In the genomic region with DNA sequence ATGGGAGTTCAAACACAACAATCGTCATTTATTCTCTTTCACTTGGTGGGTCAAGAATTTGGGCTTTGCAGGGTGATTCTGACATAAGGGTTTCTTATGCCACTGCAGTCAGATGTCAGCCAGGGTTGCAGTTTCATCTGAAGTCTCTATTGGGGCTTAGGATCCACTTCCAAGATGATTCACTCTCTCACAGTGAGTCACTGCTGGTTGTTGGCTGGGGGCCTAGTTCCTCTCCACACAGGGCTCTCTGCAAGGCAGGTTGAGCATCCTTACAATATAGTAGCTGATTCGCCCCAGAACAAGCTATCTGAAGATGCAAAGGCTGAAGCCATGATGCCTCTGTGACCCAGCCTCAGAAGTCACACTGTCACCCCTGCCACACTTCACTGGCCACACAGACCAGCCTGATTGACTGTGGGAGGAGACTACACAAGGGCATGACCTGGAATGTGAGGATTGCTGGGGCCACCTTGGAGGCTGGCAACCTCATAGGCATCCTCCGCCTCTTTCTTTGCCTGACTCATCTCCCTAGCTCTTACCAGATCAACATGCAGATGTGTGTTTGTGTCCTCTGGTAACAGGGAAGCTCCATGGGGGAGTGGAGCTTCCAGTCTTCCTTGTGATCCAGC, we compare ENCODE assay signal across 8 cellular contexts. TPM values are rescaled to one million over a fixed set of nuclear protein-coding genes. Genes with fewer than 3 reads are reported as not detected.
A peak's percentile ranks its signal among the peaks of the same experiment; 100 is the strongest.
DNase-seq lines count a peak whose midpoint lies in the region; TF ChIP-seq lines count a peak whose summit lies in the region.

No MANE protein-coding gene starts in this region.

- H3K4me3 ChIP-seq in suprapubic skin = no peak overlapping the region

- no peak for TF ChIP-seq CTCF in suprapubic skin (IDR thresholded peaks at IDR 0.05)

- no peak for TF ChIP-seq POLR2A in suprapubic skin (IDR thresholded peaks at IDR 0.05)

- no peaks in the 10 kb centered on the region for H3K36me3 ChIP-seq in suprapubic skin

- H3K9me3 ChIP-seq in suprapubic skin = peaks cover 6% of the 10 kb centered on the region

- DNase-seq in AG08395 (ENCODE audit: low spot score) (peak; percentile 56), LHCN-M2 (ENCODE audit: low read depth) (peak; percentile 66), left kidney (ENCODE audit: low read depth, low spot score) (peak; percentile 66), suprapubic skin (ENCODE audit: low spot score in 2 of 2) (peak; percentile 65 to 74), SHP77 treated with DMSO at 0.1 percent for 48 hours (lab: John Stamatoyannopoulos, UW) (no peak), superior temporal gyrus (ENCODE audit: extremely low spot score) (no peak), NCI-H1417 treated with DMSO at 0.1 percent for 48 hours (lab: John Stamatoyannopoulos, UW) (no peak)
- peak; percentile 39 for DNase-seq in activated effector memory CD4-positive, alpha-beta T cell treated with Interleukin-2 at 50 U/mL for 16 hours

- H3K4me1 ChIP-seq in suprapubic skin = peaks cover 27% of the 10 kb centered on the region

- TF ChIP-seq EP300 in suprapubic skin (IDR thresholded peaks at IDR 0.05) = no peak

- 49% methylated on average over 3 of the region's 3 CpGs for WGBS in suprapubic skin

- no peak overlapping the region for H3K27ac ChIP-seq in suprapubic skin

- no peaks in the 10 kb centered on the region for H3K27me3 ChIP-seq in suprapubic skin

RNA-seq across cellular contexts. Expression of gene CARD19, which starts 4.5 kb away (rescaled TPM):
- 71.8 and 84.8 TPM in 2 replicates for total RNA-seq in LHCN-M2 (2014; rRNA removed)
- 44.4 TPM for polyA plus RNA-seq in LHCN-M2 (2012)
- 10 to 100 TPM; 43.2 to 63.6 (median 54.3) TPM for total RNA-seq in suprapubic skin

RNA-seq across cellular contexts. Expression of gene SUSD3, which starts 33.1 kb away (rescaled TPM):
- total RNA-seq in LHCN-M2 (2014; rRNA removed) (not detected in 2 replicates), suprapubic skin (1 to 10 TPM; 2.8 to 6.4 (median 5.1) TPM)
- not detected for polyA plus RNA-seq in LHCN-M2 (2012)

RNA-seq across cellular contexts. Expression of gene NINJ1, which starts 42.5 kb away (rescaled TPM):
- total RNA-seq in LHCN-M2 (2014; rRNA removed) = 18.5 TPM in 2 replicates
- polyA plus RNA-seq in LHCN-M2 (2012) = 14.2 TPM
- total RNA-seq in suprapubic skin = 100 to 1,000 TPM in 3 of 4 donors, 10 to 100 TPM in 1; 88.3 to 158 (median 113) TPM

Comparison
In these comparisons a context has a peak if more than half of its experiments do, and no peak if none do; other contexts are left out.
1. DNase-seq: peak in AG08395 (single experiment), LHCN-M2 (single experiment), activated effector memory CD4-positive, alpha-beta T cell treated with Interleukin-2 at 50 U/mL for 16 hours (single experiment), left kidney (single experiment) and suprapubic skin (2 of 2); none in SHP77 treated with DMSO at 0.1 percent for 48 hours (single experiment), superior temporal gyrus (single experiment) and NCI-H1417 treated with DMSO at 0.1 percent for 48 hours (single experiment).